In the genomic region with DNA sequence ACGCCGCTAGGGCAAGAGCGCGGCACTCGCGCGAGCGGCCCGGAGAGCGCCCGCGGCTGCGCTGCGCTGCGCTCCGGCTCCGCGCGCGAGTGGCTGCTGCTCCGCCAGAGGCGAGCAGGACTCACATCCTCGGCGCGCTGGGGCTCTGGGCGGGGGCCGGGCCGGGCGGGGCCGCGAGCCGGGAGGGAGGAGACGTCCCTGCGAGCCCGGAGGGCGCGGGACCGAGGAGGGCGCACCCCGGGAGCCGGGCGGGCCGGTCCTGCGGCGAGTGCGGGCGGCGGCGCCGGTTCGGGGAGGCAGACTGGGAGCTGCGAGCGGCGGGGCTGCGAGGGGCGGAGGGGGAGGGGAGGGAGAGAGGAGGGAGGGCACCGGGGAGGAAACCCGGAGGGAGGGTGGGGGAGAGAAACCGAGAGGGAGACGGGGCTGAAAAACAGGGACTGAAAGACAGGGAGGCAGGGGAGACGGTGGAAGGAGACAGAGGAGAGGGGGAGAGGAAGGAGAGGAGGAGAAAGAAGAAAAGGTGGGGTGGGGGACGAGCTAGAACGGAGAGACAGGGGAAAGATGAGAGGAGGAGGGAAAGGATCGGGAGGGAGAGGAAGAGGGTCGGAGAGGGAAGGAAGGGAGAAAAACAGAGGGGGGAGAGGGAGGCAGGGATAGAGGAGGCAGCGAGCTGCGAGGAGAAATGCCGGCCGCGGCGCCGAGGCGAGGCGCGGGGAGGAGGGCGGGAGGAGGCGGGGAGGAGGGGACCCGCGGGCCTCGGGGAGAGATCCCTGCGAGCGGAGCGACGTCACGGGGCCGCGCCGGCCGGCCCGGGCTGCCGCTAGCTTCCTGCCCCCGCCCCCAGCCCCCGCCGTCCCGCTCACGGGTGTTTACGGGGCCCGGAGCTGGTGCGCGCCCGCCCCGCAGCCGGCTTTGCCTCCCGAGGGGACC, we compare ENCODE assay signal across 8 cellular contexts. TPM values are rescaled to one million over a fixed set of nuclear protein-coding genes. Genes with fewer than 3 reads are reported as not detected.
DNase-seq lines count a peak whose midpoint lies in the region; ATAC-seq and TF ChIP-seq lines count a peak whose summit lies in the region.

A gene (minus strand): TSS at position 684 of the 930 bp plus-strand sequence. CDS start 831 bp downstream, outside the sequence.

- H3K4me1 ChIP-seq in adrenal gland (replicated peaks in 1 of 2), result peaks cover 13 to 14% of the 10 kb centered on the region in 2 donors
- H3K4me1 ChIP-seq in osteoblast (ENCODE audit: insufficient read depth, low read length), result no peaks in the 10 kb centered on the region
- peaks cover 2% of the 10 kb centered on the region for H3K4me1 ChIP-seq in urinary bladder (ENCODE audit: insufficient read depth)

- no peaks in the 10 kb centered on the region for H3K27me3 ChIP-seq in adrenal gland
- peaks cover 41% of the 10 kb centered on the region for H3K27me3 ChIP-seq in osteoblast (ENCODE audit: insufficient read depth, low read length)

- DNase-seq in NCI-H2029 (lab: John Stamatoyannopoulos, UW), result peak; percentile 13
- no peak for DNase-seq in NCI-H2029 treated with DMSO at 0.1 percent for 48 hours (lab: John Stamatoyannopoulos, UW)
- DNase-seq in SK-N-MC (ENCODE audit: low read depth, low spot score), result no peak
- peak; percentile 70 to 85 (median 81) for DNase-seq in adrenal gland
- DNase-seq in cardiac septum (ENCODE audit: low spot score), result peak; percentile 83
- DNase-seq in osteoblast (ENCODE audit: insufficient read length, low spot score, missing footprints), result peak; percentile 95

- no peaks in the 10 kb centered on the region for H3K9me3 ChIP-seq in SK-N-MC (ENCODE audit: low read depth, low read length)
- H3K9me3 ChIP-seq in adrenal gland (replicated peaks in 1 of 3), result no peaks in the 10 kb centered on the region
- H3K9me3 ChIP-seq in osteoblast (ENCODE audit: low read depth, low read length), result no peaks in the 10 kb centered on the region

- no peaks in the 10 kb centered on the region for H4K20me1 ChIP-seq in osteoblast (ENCODE audit: insufficient read depth, low read length)

- 1% methylated on average over 14 to 104 of the region's 104 CpGs for WGBS in adrenal gland, 4 donors
- 1% methylated on average over 101 of the region's 104 CpGs for WGBS in urinary bladder

- intact Hi-C loops in adrenal gland (cut with DNase I), result no loop called here
- intact Hi-C loops in cardiac septum (cut with DNase I), result loop anchor here (10.0 kb wide), 1 partner anchor 411 kb away; a partner anchor contains a TSS

- no peaks in the 10 kb centered on the region for H3K79me2 ChIP-seq in osteoblast (ENCODE audit: insufficient read depth, low read length)

- H3K36me3 ChIP-seq in SK-N-MC (ENCODE audit: insufficient read depth, low read length) (no peaks in the 10 kb centered on the region), adrenal gland (replicated peaks in 1 of 2) (no peaks in the 10 kb centered on the region), osteoblast (ENCODE audit: insufficient read depth, low read length) (no peaks in the 10 kb centered on the region), urinary bladder (ENCODE audit: insufficient read depth) (no peaks in the 10 kb centered on the region)

- H3K9ac ChIP-seq in SK-N-MC (ENCODE audit: insufficient read length), result no peak within 1 kb of the TSS

- H2AFZ ChIP-seq in osteoblast (ENCODE audit: low read length), result peak within 1 kb of the TSS; percentile 80

- H3K27ac ChIP-seq in SK-N-MC, result no peak within 1 kb of the TSS
- peak within 1 kb of the TSS; percentile 60 to 96 (median 85) for H3K27ac ChIP-seq in adrenal gland
- no peak within 1 kb of the TSS for H3K27ac ChIP-seq in osteoblast (ENCODE audit: low read depth, low read length)
- H3K27ac ChIP-seq in urinary bladder (ENCODE audit: low read depth), result peak within 1 kb of the TSS; percentile 82

- H3K4me3 ChIP-seq in SK-N-MC (peak within 1 kb of the TSS; percentile 74), adrenal gland (peak within 1 kb of the TSS; percentile 17 to 89 (median 76)), osteoblast (ENCODE audit: insufficient read depth, low read length) (peak within 1 kb of the TSS; percentile 68), urinary bladder (ENCODE audit: low read depth, low read length) (peak within 1 kb of the TSS; percentile 73)

- ATAC-seq in GM21825 (IDR thresholded peaks at IDR 0.05; ENCODE audit: unreplicated experiment), result no peak

- peak; percentile 67 to 71 for TF ChIP-seq POLR2A in adrenal gland (IDR thresholded peaks at IDR 0.05)

- TF ChIP-seq CTCF in adrenal gland (IDR thresholded peaks at IDR 0.05) (no peak), osteoblast (IDR thresholded peaks at IDR 0.05; ENCODE audit: extremely low read depth, low read depth, low read length) (no peak)

- H3K4me2 ChIP-seq in osteoblast (ENCODE audit: insufficient read depth, low read length), result peak within 1 kb of the TSS; percentile 81

RNA-seq across cellular contexts. Expression of the gene that starts here (rescaled TPM):
- 10 to 100 TPM; 13.0 to 68.7 (median 38.0) TPM for total RNA-seq in adrenal gland
- polyA plus RNA-seq in adrenal gland, result 10 to 100 TPM; 25.6 to 36.1 (median 33.9) TPM
- 11.7 TPM for total RNA-seq in cardiac septum
- total RNA-seq in osteoblast, result 0.36 and 1.5 TPM in 2 replicates
- 17.1 TPM for total RNA-seq in urinary bladder
- polyA plus RNA-seq in urinary bladder, result 22.0 TPM

Comparison
In these comparisons a context has a peak if more than half of its experiments do, and no peak if none do; other contexts are left out.
1. DNase-seq: peak in NCI-H2029 (single experiment), adrenal gland (7 of 7), cardiac septum (single experiment) and osteoblast (single experiment); none in NCI-H2029 treated with DMSO at 0.1 percent for 48 hours (single experiment) and SK-N-MC (single experiment).
2. H3K27ac ChIP-seq: peak in adrenal gland (5 of 5) and urinary bladder (single experiment); none in SK-N-MC (single experiment) and osteoblast (single experiment).
3. Peak in every context shown above with its lines, with median percentiles within 50 percentile points of each other: H3K4me3 ChIP-seq.